In genomic region chr14:30317729-30318128, GRCh38 we compare ENCODE assay signal across 24 cellular contexts.
A peak's percentile ranks its signal among the peaks of the same experiment; 100 is the strongest.
DNase-seq lines count a peak whose midpoint lies in the region; ATAC-seq and TF ChIP-seq lines count a peak whose summit lies in the region.
"Had no signal": no experiment of that assay in that cellular context is flagged by ENCODE, and none has a peak within 500 bp of the region (broad histone marks: within the 10 kb centered on the region; RNA-seq: fewer than 3 reads in every experiment).

No MANE protein-coding gene starts in this region.

- no peaks in the 10 kb centered on the region for H3K36me3 ChIP-seq in neural cell (ENCODE audit: insufficient read depth, low read length)
- no peaks in the 10 kb centered on the region for H3K36me3 ChIP-seq in neural progenitor cell
- H3K36me3 ChIP-seq: BE2C; BLaER1 treated with 17β-estradiol and CSF1 and Interleukin-3, amounts not matched to agents 10 nM and 100 nM; HAP-1 had no signal

- no peaks in the 10 kb centered on the region for H3K36me3 Mint-ChIP-seq in neural progenitor cell
- no peaks in the 10 kb centered on the region for H3K36me3 Mint-ChIP-seq in activated CD8-positive, alpha-beta T cell treated with anti-CD3 and anti-CD28 coated beads for 36 hours (ENCODE audit: low read depth)
- H3K36me3 Mint-ChIP-seq: CD14-positive monocyte; CD8-positive, alpha-beta memory T cell had no signal

- no peaks in the 10 kb centered on the region for H3K4me1 ChIP-seq in neural progenitor cell
- H3K4me1 ChIP-seq: A549; BE2C; BLaER1 treated with 17β-estradiol and CSF1 and Interleukin-3, amounts not matched to agents 10 nM and 100 nM; HAP-1 had no signal

- no peak overlapping the region for H3K9ac ChIP-seq in neural cell (ENCODE audit: low read length)
- no peak overlapping the region for H3K9ac ChIP-seq in neural progenitor cell
- H3K9ac ChIP-seq: BLaER1 treated with 17β-estradiol and CSF1 and Interleukin-3, amounts not matched to agents 10 nM and 100 nM had no signal

- H3K9me3 Mint-ChIP-seq in neural progenitor cell, result peaks cover 6% of the 10 kb centered on the region
- peaks cover 2% of the 10 kb centered on the region for H3K9me3 Mint-ChIP-seq in activated CD8-positive, alpha-beta T cell treated with anti-CD3 and anti-CD28 coated beads for 36 hours
- H3K9me3 Mint-ChIP-seq: CD4-positive, alpha-beta T cell; HFFc6 had no signal

- H3K27me3 Mint-ChIP-seq in neural progenitor cell (ENCODE audit: insufficient read depth, low read depth), result peaks cover 7% of the 10 kb centered on the region
- peaks cover 1% of the 10 kb centered on the region for H3K27me3 Mint-ChIP-seq in activated CD8-positive, alpha-beta T cell treated with anti-CD3 and anti-CD28 coated beads for 36 hours
- H3K27me3 Mint-ChIP-seq: CD4-positive, alpha-beta T cell had no signal

- H3K9me3 ChIP-seq in neural cell (ENCODE audit: low read length) (no peaks in the 10 kb centered on the region), neural progenitor cell (ENCODE audit: low read depth) (no peaks in the 10 kb centered on the region)
- H3K9me3 ChIP-seq: A549, BE2C, HAP-1 had no signal

- H3K4me2 ChIP-seq in neural cell (ENCODE audit: low read length) (no peak overlapping the region), neural progenitor cell (no peak overlapping the region)
- H3K4me2 ChIP-seq: A549; BLaER1 treated with 17β-estradiol and CSF1 and Interleukin-3, amounts not matched to agents 10 nM and 100 nM had no signal

- H3K27me3 ChIP-seq in neural cell (ENCODE audit: insufficient read depth, low read depth, low read length), result no peaks in the 10 kb centered on the region
- H3K27me3 ChIP-seq in neural progenitor cell, result no peaks in the 10 kb centered on the region
- H3K27me3 ChIP-seq: BE2C; BLaER1 treated with 17β-estradiol and CSF1 and Interleukin-3, amounts not matched to agents 10 nM and 100 nM had no signal

- no peak overlapping the region for H2AFZ ChIP-seq in neural cell (ENCODE audit: low read depth, low read length)
- H2AFZ ChIP-seq in neural progenitor cell (replicated peaks), result no peak overlapping the region

- H3K9me2 ChIP-seq in neural cell (ENCODE audit: insufficient read depth, low read length), result no peaks in the 10 kb centered on the region

- H3K4me3 Mint-ChIP-seq in neural progenitor cell, result no peak overlapping the region
- no peak overlapping the region for H3K4me3 Mint-ChIP-seq in activated CD8-positive, alpha-beta T cell treated with anti-CD3 and anti-CD28 coated beads for 36 hours
- H3K4me3 Mint-ChIP-seq: CD14-positive monocyte; CD4-positive, alpha-beta T cell; CD8-positive, alpha-beta memory T cell; HFFc6 had no signal

- peak; percentile 93 for TF ChIP-seq EP300 in neural cell (conservative IDR thresholded peaks at IDR 0.05; ENCODE audit: poor library complexity, severe bottlenecking)

- no peak for TF ChIP-seq RAD21 in neural cell (conservative IDR thresholded peaks at IDR 0.05)

- ATAC-seq in activated CD8-positive, alpha-beta T cell treated with anti-CD3 and anti-CD28 coated beads for 36 hours, result no peak
- ATAC-seq: A549 had no signal

- H3K4me3 ChIP-seq in neural cell (ENCODE audit: low read length) (no peak overlapping the region), neural progenitor cell (no peak overlapping the region)
- H3K4me3 ChIP-seq: A549; BLaER1 treated with 17β-estradiol and CSF1 and Interleukin-3, amounts not matched to agents 10 nM and 100 nM; HAP-1 had no signal

- H3K27ac ChIP-seq in neural cell (ENCODE audit: low read length) (no peak overlapping the region), neural progenitor cell (no peak overlapping the region)
- H3K27ac ChIP-seq: A549; BLaER1 treated with 17β-estradiol and CSF1 and Interleukin-3, amounts not matched to agents 10 nM and 100 nM had no signal

- POLR2A ChIA-PET in activated CD8-positive, alpha-beta T cell treated with anti-CD3 and anti-CD28 coated beads for 36 hours (lab: Charles Lee), result no interaction called here

- intact Hi-C loops in activated CD8-positive, alpha-beta T cell treated with anti-CD3 and anti-CD28 coated beads for 36 hours (cut with micrococcal nuclease), result no loop called here

- no peaks in the 10 kb centered on the region for H3K79me2 ChIP-seq in neural cell (replicated peaks; ENCODE audit: insufficient read depth, low read length)
- no peaks in the 10 kb centered on the region for H3K79me2 ChIP-seq in neural progenitor cell (ENCODE audit: low read depth)

- CTCF ChIA-PET in activated CD8-positive, alpha-beta T cell treated with anti-CD3 and anti-CD28 coated beads for 36 hours (lab: Charles Lee), result no interaction called here

- DNase-seq in COLO829 (ENCODE audit: low spot score) (peak; percentile 21), SK-N-DZ (ENCODE audit: low spot score) (peak; percentile 43), retina (peak; percentile 7), putamen (ENCODE audit: low spot score) (no peak), neural progenitor cell (ENCODE audit: low spot score) (no peak)
- no peak for DNase-seq in activated CD8-positive, alpha-beta T cell treated with anti-CD3 and anti-CD28 coated beads for 36 hours
- DNase-seq: 8988T; ACHN; AML-193; BE2C; Calu3; CD4-positive, alpha-beta T cell; CD8-positive, alpha-beta memory T cell; COR-L47; DMS53; DMS79 treated with DMSO at 0.1 percent for 48 hours; GF-D8; GOT3; HFFc6 had no signal

- no peaks in the 10 kb centered on the region for H4K20me1 ChIP-seq in neural cell (ENCODE audit: insufficient read depth)
- H4K20me1 ChIP-seq in neural progenitor cell (ENCODE audit: low read depth), result no peaks in the 10 kb centered on the region
- H4K20me1 ChIP-seq: BLaER1 treated with 17β-estradiol and CSF1 and Interleukin-3, amounts not matched to agents 10 nM and 100 nM had no signal

- H3K27ac Mint-ChIP-seq in neural progenitor cell, result no peak overlapping the region
- H3K27ac Mint-ChIP-seq in activated CD8-positive, alpha-beta T cell treated with anti-CD3 and anti-CD28 coated beads for 36 hours, result no peak overlapping the region
- H3K27ac Mint-ChIP-seq: CD14-positive monocyte; CD4-positive, alpha-beta T cell; CD8-positive, alpha-beta memory T cell; HFFc6 had no signal

- H3K4me1 Mint-ChIP-seq in neural progenitor cell, result peaks cover 5% of the 10 kb centered on the region
- no peaks in the 10 kb centered on the region for H3K4me1 Mint-ChIP-seq in activated CD8-positive, alpha-beta T cell treated with anti-CD3 and anti-CD28 coated beads for 36 hours (ENCODE audit: low read depth)
- H3K4me1 Mint-ChIP-seq: CD14-positive monocyte; CD8-positive, alpha-beta memory T cell had no signal

- no peaks in the 10 kb centered on the region for H3F3A ChIP-seq in neural cell (ENCODE audit: insufficient read depth, low read length, poor library complexity, severe bottlenecking)
- H3F3A ChIP-seq in neural progenitor cell (ENCODE audit: low read depth), result no peaks in the 10 kb centered on the region

- TF ChIP-seq CTCF in neural cell (IDR thresholded peaks at IDR 0.05; ENCODE audit: poor library complexity, severe bottlenecking), result no peak
- TF ChIP-seq CTCF in neural progenitor cell (IDR thresholded peaks at IDR 0.05), result no peak
- TF ChIP-seq CTCF in activated CD8-positive, alpha-beta T cell treated with anti-CD3 and anti-CD28 coated beads for 36 hours (IDR thresholded peaks at IDR 0.05), result no peak

TF ChIP-seq in neural cell, 6 proteins besides CTCF, POLR2A, EP300 and RAD21:
- TF ChIP-seq TAF1 (IDR thresholded peaks at IDR 0.05; ENCODE audit: low read depth), result no peak
- TF ChIP-seq POLR2AphosphoS5 (IDR thresholded peaks at IDR 0.05), result peak; percentile 93
- no peak for TF ChIP-seq EZH2 (IDR thresholded peaks at IDR 0.05; ENCODE audit: borderline replicate concordance, insufficient read depth, low read length, poor library complexity, severe bottlenecking)

Comparison
In these comparisons a context has a peak if more than half of its experiments do, and no peak if none do; other contexts are left out.
1. DNase-seq: peak in COLO829 (single experiment), SK-N-DZ (single experiment) and retina (single experiment); none in putamen (single experiment), neural progenitor cell (single experiment) and activated CD8-positive, alpha-beta T cell treated with anti-CD3 and anti-CD28 coated beads for 36 hours (single experiment).